Comparison of ENCODE assay signal across 8 cellular contexts in the genomic region with DNA sequence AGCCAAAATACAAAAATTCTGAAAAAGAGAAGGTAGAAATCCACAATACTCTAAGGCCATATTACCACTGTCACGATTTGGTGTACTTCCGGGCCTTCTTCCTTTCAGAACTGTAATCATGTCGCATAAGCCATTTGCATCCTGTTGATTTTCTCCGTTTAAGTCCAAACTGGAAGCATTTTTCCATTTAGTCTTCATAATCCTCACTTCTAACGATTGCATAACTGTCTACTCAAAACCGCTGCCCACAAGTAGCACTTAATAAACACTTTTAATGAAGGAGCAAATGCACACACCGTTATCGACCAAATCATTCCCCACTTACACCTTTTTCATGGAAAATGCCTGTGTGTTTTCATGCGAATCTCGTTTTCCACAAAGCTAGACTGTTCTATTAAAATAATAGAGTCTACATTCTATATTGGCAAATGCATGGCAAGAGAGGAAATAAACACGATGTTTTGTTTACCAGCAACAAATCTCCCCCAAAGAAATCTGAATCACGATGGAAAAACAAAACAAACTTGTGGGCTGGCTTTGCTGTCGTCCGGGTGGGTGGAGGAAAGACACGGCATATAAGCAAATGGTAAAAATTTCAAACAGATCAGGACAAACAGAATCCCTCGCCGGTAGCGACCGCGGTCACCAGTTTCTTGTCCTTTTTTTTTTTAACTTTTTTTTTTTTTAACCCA. TPM values are rescaled to one million over a fixed set of nuclear protein-coding genes. Genes with fewer than 3 reads are reported as not detected.
DNase-seq lines count a peak whose midpoint lies in the region; ATAC-seq and TF ChIP-seq lines count a peak whose summit lies in the region.

No MANE protein-coding gene starts in this region.

- H3K4me3 ChIP-seq in HL-60 (replicated peaks; ENCODE audit: insufficient read depth, low read length) = peak overlapping the region; percentile 85
- peak overlapping the region; percentile 73 to 98 for H3K4me3 ChIP-seq in gastroesophageal sphincter
- peak overlapping the region; percentile 97 to 98 for H3K4me3 ChIP-seq in prostate gland

- no peak for ATAC-seq in CD4-positive, alpha-beta T cell (ENCODE audit: poor library complexity)
- ATAC-seq in GM19023 (IDR thresholded peaks at IDR 0.05; ENCODE audit: unreplicated experiment) (peak; percentile 11), gastroesophageal sphincter (no peak)
- ATAC-seq in activated CD8-positive, alpha-beta T cell treated with anti-CD3 and anti-CD28 coated beads for 36 hours = no peak

- no peak for TF ChIP-seq POLR2A in gastroesophageal sphincter (IDR thresholded peaks at IDR 0.05)
- no peak for TF ChIP-seq POLR2A in prostate gland (IDR thresholded peaks at IDR 0.05)

- peak overlapping the region; percentile 87 for H3K27ac Mint-ChIP-seq in CD4-positive, alpha-beta T cell
- peak overlapping the region; percentile 85 for H3K27ac Mint-ChIP-seq in activated CD8-positive, alpha-beta T cell treated with anti-CD3 and anti-CD28 coated beads for 36 hours

- no peak for TF ChIP-seq CTCF in CD4-positive, alpha-beta T cell (IDR thresholded peaks at IDR 0.05)
- TF ChIP-seq CTCF in HL-60 (IDR thresholded peaks at IDR 0.05; ENCODE audit: insufficient read depth, low read length) = no peak
- TF ChIP-seq CTCF in activated CD8-positive, alpha-beta T cell treated with anti-CD3 and anti-CD28 coated beads for 36 hours (IDR thresholded peaks at IDR 0.05) = no peak
- TF ChIP-seq CTCF in gastroesophageal sphincter (IDR thresholded peaks at IDR 0.05) = no peak
- no peak for TF ChIP-seq CTCF in prostate gland (IDR thresholded peaks at IDR 0.05)

- POLR2A ChIA-PET in CD4-positive, alpha-beta T cell (lab: Charles Lee) = no interaction called here
- POLR2A ChIA-PET in activated CD8-positive, alpha-beta T cell treated with anti-CD3 and anti-CD28 coated beads for 36 hours (lab: Charles Lee) = interaction anchor here (0.7 to 2.2 kb wide), 2 partner anchors 10 to 22 kb away, joined by 3 to 9 read pairs; no protein-coding TSS in a partner anchor

- peak overlapping the region; percentile 91 for H3K4me3 Mint-ChIP-seq in CD4-positive, alpha-beta T cell
- H3K4me3 Mint-ChIP-seq in activated CD8-positive, alpha-beta T cell treated with anti-CD3 and anti-CD28 coated beads for 36 hours = peak overlapping the region; percentile 84

- peaks cover 24% of the 10 kb centered on the region for H3K36me3 Mint-ChIP-seq in CD4-positive, alpha-beta T cell (ENCODE audit: low read depth)
- H3K36me3 Mint-ChIP-seq in activated CD8-positive, alpha-beta T cell treated with anti-CD3 and anti-CD28 coated beads for 36 hours (ENCODE audit: low read depth) = peaks cover 7% of the 10 kb centered on the region

- no peaks in the 10 kb centered on the region for H3K9me3 ChIP-seq in CD4-positive, alpha-beta T cell (ENCODE audit: control insufficient read depth, low read length)
- H3K9me3 ChIP-seq in gastroesophageal sphincter (no peaks in the 10 kb centered on the region), prostate gland (no peaks in the 10 kb centered on the region)

- H3K27me3 Mint-ChIP-seq in CD4-positive, alpha-beta T cell = no peaks in the 10 kb centered on the region
- no peaks in the 10 kb centered on the region for H3K27me3 Mint-ChIP-seq in activated CD8-positive, alpha-beta T cell treated with anti-CD3 and anti-CD28 coated beads for 36 hours

- H3K4me1 ChIP-seq in gastroesophageal sphincter = peaks cover 0 to 45% (median 0%) of the 10 kb centered on the region in 3 donors
- H3K4me1 ChIP-seq in prostate gland (replicated peaks) = peaks cover 4% of the 10 kb centered on the region

- H3K36me3 ChIP-seq in gastroesophageal sphincter (peaks cover 0 to 13% of the 10 kb centered on the region in 2 donors), prostate gland (no peaks in the 10 kb centered on the region)

- 0 to 3% methylated on average over 19 to 20 of the region's 20 CpGs for WGBS in gastroesophageal sphincter (ENCODE audit: low coverage in 1 of 2), 2 donors
- WGBS in prostate gland = 1% methylated on average over 20 of the region's 20 CpGs

- CTCF ChIA-PET in CD4-positive, alpha-beta T cell (lab: Charles Lee) = no interaction called here
- CTCF ChIA-PET in activated CD8-positive, alpha-beta T cell treated with anti-CD3 and anti-CD28 coated beads for 36 hours (lab: Charles Lee) = interaction anchor here (1.4 kb wide), 1 partner anchor 26 kb away, joined by 4 read pairs; no protein-coding TSS in a partner anchor

- H3K4me1 Mint-ChIP-seq in CD4-positive, alpha-beta T cell (ENCODE audit: low read depth) = peaks cover 32% of the 10 kb centered on the region
- H3K4me1 Mint-ChIP-seq in activated CD8-positive, alpha-beta T cell treated with anti-CD3 and anti-CD28 coated beads for 36 hours (ENCODE audit: low read depth) = peaks cover 21% of the 10 kb centered on the region

- no peak for DNase-seq in CD4-positive, alpha-beta T cell
- DNase-seq in HL-60 (ENCODE audit: low read depth in 1 of 2, low spot score in 1 of 2) (peak in 1 of 2 experiments; percentile 15), prostate gland (ENCODE audit: low spot score) (no peak), NOMO-1 treated with DMSO at 0.1 percent for 48 hours (lab: John Stamatoyannopoulos, UW; ENCODE audit: unreplicated experiment) (no peak), NCI-H146 (lab: John Stamatoyannopoulos, UW) (no peak)
- DNase-seq in activated CD8-positive, alpha-beta T cell treated with anti-CD3 and anti-CD28 coated beads for 36 hours = no peak

- no peaks in the 10 kb centered on the region for H3K27me3 ChIP-seq in CD4-positive, alpha-beta T cell (ENCODE audit: control insufficient read depth, insufficient read depth, low read length)
- H3K27me3 ChIP-seq in HL-60 (ENCODE audit: insufficient read depth, poor library complexity, severe bottlenecking) = no peaks in the 10 kb centered on the region
- no peaks in the 10 kb centered on the region for H3K27me3 ChIP-seq in gastroesophageal sphincter
- no peaks in the 10 kb centered on the region for H3K27me3 ChIP-seq in prostate gland (replicated peaks; ENCODE audit: insufficient read depth)

- intact Hi-C loops in CD4-positive, alpha-beta T cell (cut with DNase I, micrococcal nuclease) = loop anchor here in 1 of 2 experiments (5.0 to 10.0 kb wide), 2 partner anchors 1028 to 1080 kb away; partner anchors contain the start of genes ACADSB, C10orf88 and IKZF5
- intact Hi-C loops in activated CD8-positive, alpha-beta T cell treated with anti-CD3 and anti-CD28 coated beads for 36 hours (cut with micrococcal nuclease) = no loop called here
- intact Hi-C loops in prostate gland (cut with DNase I) = loop anchor here (2.0 to 5.0 kb wide), 2 partner anchors 45 to 186 kb away; no protein-coding TSS in a partner anchor

- peak overlapping the region; percentile 38 for H3K27ac ChIP-seq in CD4-positive, alpha-beta T cell (ENCODE audit: low read depth, low read length)
- peak overlapping the region; percentile 93 for H3K27ac ChIP-seq in HL-60 (replicated peaks)
- H3K27ac ChIP-seq in gastroesophageal sphincter = peak overlapping the region; percentile 88 to 99 (median 98)
- peak overlapping the region; percentile 99 to 100 for H3K27ac ChIP-seq in prostate gland

- H3K9me3 Mint-ChIP-seq in CD4-positive, alpha-beta T cell = no peaks in the 10 kb centered on the region
- H3K9me3 Mint-ChIP-seq in activated CD8-positive, alpha-beta T cell treated with anti-CD3 and anti-CD28 coated beads for 36 hours = no peaks in the 10 kb centered on the region

- TF ChIP-seq EP300 in gastroesophageal sphincter (IDR thresholded peaks at IDR 0.05) = no peak

RNA-seq across cellular contexts. Expression of gene ATE1, which starts 1.0 kb away (rescaled TPM):
- total RNA-seq in CD4-positive, alpha-beta T cell = 10 to 100 TPM; 18.5 to 20.9 TPM
- 10 to 100 TPM; 18.0 to 19.2 TPM for total RNA-seq in activated CD8-positive, alpha-beta T cell treated with anti-CD3 and anti-CD28 coated beads for 36 hours
- 10 to 100 TPM; 24.6 to 38.2 (median 32.6) TPM for total RNA-seq in gastroesophageal sphincter
- 10 to 100 TPM; 29.9 to 36.2 TPM for total RNA-seq in prostate gland

RNA-seq across cellular contexts. Expression of gene NSMCE4A, which starts 48.2 kb away (rescaled TPM):
- 10 to 100 TPM; 34.2 to 36.5 TPM for total RNA-seq in CD4-positive, alpha-beta T cell
- total RNA-seq in activated CD8-positive, alpha-beta T cell treated with anti-CD3 and anti-CD28 coated beads for 36 hours = 10 to 100 TPM; 49.7 to 50.8 TPM
- total RNA-seq in gastroesophageal sphincter = 100 to 1,000 TPM in 1 of 4 donors, 10 to 100 TPM in 3; 65.2 to 135 (median 85.1) TPM
- total RNA-seq in prostate gland = 100 to 1,000 TPM in 1 of 2 donors, 10 to 100 TPM in 1; 90.1 to 105 TPM

Comparison
In these comparisons a context has a peak if more than half of its experiments do, and no peak if none do; other contexts are left out.
1. H3K27ac ChIP-seq: peak in every context shown above with its lines; median percentile 100 in prostate gland; 98 in gastroesophageal sphincter; 93 in HL-60; 38 in CD4-positive, alpha-beta T cell.